ENCODE assay signal across 1 cellular context in genomic region chr1:113072757-113073456, GRCh38.
TF ChIP-seq lines count a peak whose summit lies in the region.

Gene LRIG2 (plus strand): TSS chr1:113073198. CDS start chr1:113073407, 209 bp downstream.

TF ChIP-seq in HepG2, 621 proteins besides CTCF, POLR2A, EP300 and RAD21 (continued from another document and continues in another):
- no peak for TF ChIP-seq CERS6 (CRISPR knock-in tag; IDR thresholded peaks at IDR 0.05)
- peak; percentile 82 for TF ChIP-seq ZNF883 (CRISPR knock-in tag; IDR thresholded peaks at IDR 0.05; ENCODE audit: not compliant biosample characterization)
- no peak for TF ChIP-seq CBX2 (IDR thresholded peaks at IDR 0.05; ENCODE audit: low read depth, low read length)
- no peak for TF ChIP-seq CBX2 (CRISPR knock-in tag; IDR thresholded peaks at IDR 0.05; ENCODE audit: low read depth)
- TF ChIP-seq KLF12 (CRISPR knock-in tag; IDR thresholded peaks at IDR 0.05; ENCODE audit: borderline replicate concordance): no peak; the same call in 1 of the 2 replicates
- peak; percentile 90 for TF ChIP-seq DMAP1 (CRISPR knock-in tag; IDR thresholded peaks at IDR 0.05)
- TF ChIP-seq ZNF24 (IDR thresholded peaks at IDR 0.05): no peak
- TF ChIP-seq ZBTB14 (CRISPR knock-in tag; IDR thresholded peaks at IDR 0.05): peak; percentile 55; the same call in 1 of the 2 replicates
- TF ChIP-seq ZBTB7B (CRISPR knock-in tag; IDR thresholded peaks at IDR 0.05): no peak; the same call in 1 of the 2 replicates
- peak; percentile 67; the same call in 1 of the 2 replicates for TF ChIP-seq MEIS2 (CRISPR knock-in tag; IDR thresholded peaks at IDR 0.05)
- no peak for TF ChIP-seq ZNF549 (CRISPR knock-in tag; IDR thresholded peaks at IDR 0.05)
- no peak for TF ChIP-seq ZNF746 (CRISPR knock-in tag; IDR thresholded peaks at IDR 0.05)
- TF ChIP-seq AKNA (CRISPR knock-in tag; IDR thresholded peaks at IDR 0.05; ENCODE audit: borderline replicate concordance): no peak
- TF ChIP-seq MTF2 (CRISPR knock-in tag; IDR thresholded peaks at IDR 0.05; ENCODE audit: borderline replicate concordance): no peak
- TF ChIP-seq ZNF101 (CRISPR knock-in tag; IDR thresholded peaks at IDR 0.05; ENCODE audit: borderline replicate concordance, low read depth): no peak
- TF ChIP-seq THAP11 (CRISPR knock-in tag; IDR thresholded peaks at IDR 0.05): peak; percentile 68
- 0 out of 2 replicates have a peak, but pooled peaks have one; percentile 48 for TF ChIP-seq SNAPC5 (CRISPR knock-in tag; IDR thresholded peaks at IDR 0.05; ENCODE audit: borderline replicate concordance)
- peak; percentile 78 for TF ChIP-seq AGO1 (IDR thresholded peaks at IDR 0.05; ENCODE audit: low read depth, low read length, poor library complexity, severe bottlenecking)
- TF ChIP-seq ZNF430 (CRISPR knock-in tag; IDR thresholded peaks at IDR 0.05): peak; percentile 81
- TF ChIP-seq SP4 (CRISPR knock-in tag; IDR thresholded peaks at IDR 0.05): peak; percentile 83
- TF ChIP-seq KIAA2018 (CRISPR knock-in tag; IDR thresholded peaks at IDR 0.05; ENCODE audit: borderline replicate concordance): 0 out of 2 replicates have a peak, but pooled peaks have one; percentile 25
- no peak for TF ChIP-seq CEBPG (CRISPR knock-in tag; IDR thresholded peaks at IDR 0.05)
- 0 out of 2 replicates have a peak, but pooled peaks have one; percentile 76 for TF ChIP-seq ZNF451 (CRISPR knock-in tag; IDR thresholded peaks at IDR 0.05)
- TF ChIP-seq AHR (CRISPR knock-in tag; IDR thresholded peaks at IDR 0.05): peak; percentile 11; the same call in 1 of the 2 replicates
- TF ChIP-seq ZSCAN12 (CRISPR knock-in tag; IDR thresholded peaks at IDR 0.05): peak; percentile 56; the same call in 1 of the 2 replicates
- peak; percentile 56; the same call in 1 of the 2 replicates for TF ChIP-seq ZNF275 (CRISPR knock-in tag; IDR thresholded peaks at IDR 0.05; ENCODE audit: borderline replicate concordance)
- TF ChIP-seq FOXA3 (CRISPR knock-in tag; IDR thresholded peaks at IDR 0.05): peak; percentile 4; the same call in 1 of the 2 replicates
- TF ChIP-seq TRIM24 (CRISPR knock-in tag; IDR thresholded peaks at IDR 0.05): no peak
- peak; percentile 56; the same call in 1 of the 2 replicates for TF ChIP-seq NKX3-1 (CRISPR knock-in tag; IDR thresholded peaks at IDR 0.05)
- TF ChIP-seq GFI1 (CRISPR knock-in tag; IDR thresholded peaks at IDR 0.05; ENCODE audit: borderline replicate concordance): no peak; the same call in 1 of the 2 replicates
- no peak for TF ChIP-seq RBAK (CRISPR knock-in tag; IDR thresholded peaks at IDR 0.05)
- no peak for TF ChIP-seq ZNF276 (CRISPR knock-in tag; IDR thresholded peaks at IDR 0.05; ENCODE audit: low read depth)
- TF ChIP-seq IKZF4 (CRISPR knock-in tag; IDR thresholded peaks at IDR 0.05; ENCODE audit: borderline replicate concordance, low read depth, not compliant biosample characterization): peak; percentile 58
- no peak; the same call in 1 of the 2 replicates for TF ChIP-seq ZNF709 (CRISPR knock-in tag; IDR thresholded peaks at IDR 0.05)
- no peak for TF ChIP-seq ZBTB39 (CRISPR knock-in tag; IDR thresholded peaks at IDR 0.05)
- TF ChIP-seq CREBL2 (CRISPR knock-in tag; IDR thresholded peaks at IDR 0.05; ENCODE audit: borderline replicate concordance): no peak
- TF ChIP-seq HNRNPLL (IDR thresholded peaks at IDR 0.05; ENCODE audit: low read depth, low read length, poor library complexity, severe bottlenecking): peak; percentile 91
- TF ChIP-seq POLR2AphosphoS5 (IDR thresholded peaks at IDR 0.05; ENCODE audit: low read depth, low read length): peak; percentile 93
